In genomic region chr19:47613165-47614146, GRCh38 we compare ENCODE assay signal across 8 cellular contexts. TPM values are rescaled to one million over a fixed set of nuclear protein-coding genes. Genes with fewer than 3 reads are reported as not detected.
A peak's percentile ranks its signal among the peaks of the same experiment; 100 is the strongest.
DNase-seq lines count a peak whose midpoint lies in the region; ATAC-seq, FAIRE-seq and TF ChIP-seq lines count a peak whose summit lies in the region.

No MANE protein-coding gene starts in this region.

- POLR2A ChIA-PET in CD8-positive, alpha-beta memory T cell (lab: Charles Lee), result interaction anchor here (0.6 kb wide), 2 partner anchors 150 to 1853 kb away, joined by 3 read pairs; no protein-coding TSS in a partner anchor
- POLR2A ChIA-PET in RWPE1 (lab: Yijun Ruan, JAX; ENCODE audit: low non-redundant PET), result no interaction called here

- TF ChIP-seq POLR2A in prostate gland (IDR thresholded peaks at IDR 0.05) (no peak), GM12892 (IDR thresholded peaks at IDR 0.05; ENCODE audit: low read depth, low read length) (no peak)

- H3K9me2 ChIP-seq in MM.1S (replicated peaks; ENCODE audit: insufficient read depth, low read length), result no peaks in the 10 kb centered on the region

- intact Hi-C loops in prostate gland (cut with DNase I), result loop anchor here (5.0 kb wide), 1 partner anchor 84 kb away; no protein-coding TSS in a partner anchor
- intact Hi-C loops in sciatic nerve (cut with DNase I), result no loop called here

- TF ChIP-seq CTCF in RWPE1 (conservative IDR thresholded peaks at IDR 0.05; ENCODE audit: low read depth) (no peak), fibroblast of pulmonary artery (IDR thresholded peaks at IDR 0.05; ENCODE audit: low read length, missing control alignments) (no peak), prostate gland (IDR thresholded peaks at IDR 0.05) (no peak), MM.1S (IDR thresholded peaks at IDR 0.05; ENCODE audit: low read length) (no peak)

- no peak for DNase-seq in CD8-positive, alpha-beta memory T cell
- DNase-seq in RWPE1 (ENCODE audit: low spot score) (no peak), fibroblast of pulmonary artery (ENCODE audit: low read depth) (peak; percentile 64), prostate gland (ENCODE audit: low spot score) (no peak), sciatic nerve (ENCODE audit: low spot score) (no peak), MM.1S (no peak), GM12892 (ENCODE audit: insufficient read length) (no peak)

- H3F3A ChIP-seq in MM.1S (ENCODE audit: insufficient read depth, low read length), result peaks cover 3% of the 10 kb centered on the region

- CTCF ChIA-PET in CD8-positive, alpha-beta memory T cell (lab: Charles Lee), result interaction anchor here (1.6 kb wide), 1 partner anchor 177 kb away, joined by 5 read pairs; no protein-coding TSS in a partner anchor
- CTCF ChIA-PET in RWPE1 (lab: Yijun Ruan, JAX), result no interaction called here

- H3K36me3 ChIP-seq in CD8-positive, alpha-beta memory T cell (ENCODE audit: insufficient read depth, low read length), result no peaks in the 10 kb centered on the region
- H3K36me3 ChIP-seq in prostate gland, result no peaks in the 10 kb centered on the region
- H3K36me3 ChIP-seq in MM.1S (replicated peaks; ENCODE audit: insufficient read depth, low read length), result no peaks in the 10 kb centered on the region

- no peak overlapping the region for H3K4me3 ChIP-seq in CD8-positive, alpha-beta memory T cell (ENCODE audit: low read length)
- H3K4me3 ChIP-seq in fibroblast of pulmonary artery (replicated peaks; ENCODE audit: low read depth, low read length) (no peak overlapping the region), prostate gland (no peak overlapping the region), MM.1S (ENCODE audit: low read length) (no peak overlapping the region)

- no peaks in the 10 kb centered on the region for H3K9me3 Mint-ChIP-seq in CD8-positive, alpha-beta memory T cell

- peak overlapping the region in 1 of 7 donors; percentile 64 for H3K4me3 Mint-ChIP-seq in CD8-positive, alpha-beta memory T cell

- H3K4me1 ChIP-seq in CD8-positive, alpha-beta memory T cell (ENCODE audit: insufficient read depth, low read length), result peaks cover 22% of the 10 kb centered on the region
- H3K4me1 ChIP-seq in prostate gland (replicated peaks) (peaks cover 13% of the 10 kb centered on the region), MM.1S (ENCODE audit: low read length) (no peaks in the 10 kb centered on the region)

- no peaks in the 10 kb centered on the region for H3K27me3 ChIP-seq in CD8-positive, alpha-beta memory T cell (ENCODE audit: insufficient read depth, low read length, poor library complexity, severe bottlenecking)
- no peaks in the 10 kb centered on the region for H3K27me3 ChIP-seq in prostate gland (replicated peaks; ENCODE audit: insufficient read depth)
- no peaks in the 10 kb centered on the region for H3K27me3 ChIP-seq in MM.1S (replicated peaks; ENCODE audit: insufficient read depth, low read length)

- H3K4me2 ChIP-seq in MM.1S (ENCODE audit: low read depth, low read length), result no peak overlapping the region

- H3K27me3 Mint-ChIP-seq in CD8-positive, alpha-beta memory T cell, result no peaks in the 10 kb centered on the region

- no peak overlapping the region for H3K9ac ChIP-seq in MM.1S (ENCODE audit: low read length)

- H3K27ac Mint-ChIP-seq in CD8-positive, alpha-beta memory T cell, result peak overlapping the region; percentile 36 to 87 (median 48)

- no peaks in the 10 kb centered on the region; the same call in 1 of the 2 replicates for H4K20me1 ChIP-seq in MM.1S (ENCODE audit: insufficient read depth, low read length)

- ATAC-seq in sciatic nerve, result no peak
- ATAC-seq in HG02973 (IDR thresholded peaks at IDR 0.05; ENCODE audit: unreplicated experiment), result no peak

- H2AFZ ChIP-seq in MM.1S (ENCODE audit: low read length), result no peak overlapping the region

- H3K4me1 Mint-ChIP-seq in CD8-positive, alpha-beta memory T cell, result peaks cover 48 to 64% (median 56%) of the 10 kb centered on the region in 3 donors

- WGBS in prostate gland, result 52% methylated on average over 16 of the region's 16 CpGs

- H3K9me3 ChIP-seq in CD8-positive, alpha-beta memory T cell (ENCODE audit: low read length), result no peaks in the 10 kb centered on the region
- H3K9me3 ChIP-seq in prostate gland (no peaks in the 10 kb centered on the region), MM.1S (replicated peaks; ENCODE audit: insufficient read depth, low read length) (no peaks in the 10 kb centered on the region)

- H3K27ac ChIP-seq in CD8-positive, alpha-beta memory T cell (ENCODE audit: low read depth, low read length), result no peak overlapping the region
- H3K27ac ChIP-seq in RWPE1, result peak overlapping the region; percentile 53
- peak overlapping the region; percentile 3 to 12 for H3K27ac ChIP-seq in prostate gland
- H3K27ac ChIP-seq in MM.1S (ENCODE audit: low read length), result no peak overlapping the region

- peaks cover 0 to 43% (median 7%) of the 10 kb centered on the region in 3 donors for H3K36me3 Mint-ChIP-seq in CD8-positive, alpha-beta memory T cell

- FAIRE-seq in GM12892 (lab: Jason Lieb, UNC), result no peak

- H3K79me2 ChIP-seq in MM.1S (ENCODE audit: low read length), result peaks cover 86% of the 10 kb centered on the region

RNA-seq across cellular contexts. Expression of gene BICRA, which starts 4.5 kb away (rescaled TPM):
- 10 to 100 TPM; 11.5 to 13.9 TPM for total RNA-seq in CD8-positive, alpha-beta memory T cell
- polyA plus RNA-seq in CD8-positive, alpha-beta memory T cell, result 1.6 TPM
- 10 to 100 TPM; 19.4 to 25.3 TPM for total RNA-seq in prostate gland
- 23.9 TPM for total RNA-seq in sciatic nerve
- polyA plus RNA-seq in GM12892 (2012; ENCODE audit: missing spikeins), result 3.3 TPM

RNA-seq across cellular contexts. Expression of gene ZNF541, which starts 40.5 kb away (rescaled TPM):
- under 1 TPM; 0.13 to 0.44 TPM for total RNA-seq in CD8-positive, alpha-beta memory T cell
- polyA plus RNA-seq in CD8-positive, alpha-beta memory T cell, result 0.18 TPM
- 10 to 100 TPM in 1 of 2 donors, under 1 TPM in 1; 0.23 to 13.9 TPM for total RNA-seq in prostate gland
- 0.71 TPM for total RNA-seq in sciatic nerve
- 0.15 TPM for polyA plus RNA-seq in GM12892 (2012; ENCODE audit: missing spikeins)

Comparison
In these comparisons a context has a peak if more than half of its experiments do, and no peak if none do; other contexts are left out.
1. H3K27ac ChIP-seq: peak in RWPE1 (single experiment) and prostate gland (2 of 2); none in CD8-positive, alpha-beta memory T cell (single experiment) and MM.1S (single experiment).